ENCODE assay signal across 8 cellular contexts in the genomic region with DNA sequence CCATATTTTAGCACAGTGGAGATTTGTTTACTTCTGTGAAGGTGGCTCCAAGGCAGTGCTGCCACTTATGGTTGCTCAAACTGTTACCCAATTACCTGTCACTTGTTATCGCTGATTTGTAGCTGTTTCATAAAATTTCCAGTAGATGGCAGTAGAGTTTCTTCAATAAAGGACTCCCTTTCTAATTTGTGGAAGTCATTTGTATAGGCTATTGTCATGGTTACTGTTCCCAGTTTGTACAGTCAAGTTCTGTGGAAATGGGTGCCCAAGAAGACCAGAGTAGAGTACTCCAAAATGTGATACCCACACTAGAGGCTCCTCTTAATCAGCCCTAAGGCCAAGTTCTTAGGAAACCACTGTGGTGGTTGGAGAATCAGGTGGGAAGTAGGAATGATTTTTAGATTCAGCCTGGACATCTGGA.
DNase-seq lines count a peak whose midpoint lies in the region; ATAC-seq and TF ChIP-seq lines count a peak whose summit lies in the region.

No MANE protein-coding gene starts in this region.

- peak; percentile 28 for DNase-seq in Calu3
- peak; percentile 55 to 67 for DNase-seq in HL-60 (ENCODE audit: low read depth in 1 of 2, low spot score in 1 of 2)
- peak; percentile 74 for DNase-seq in NCI-H69 (lab: John Stamatoyannopoulos, UW)
- DNase-seq in astrocyte of the spinal cord (ENCODE audit: low read depth, low spot score): peak; percentile 79
- DNase-seq in stimulated activated naive B cell treated with anti-CD40 and anti-IgM and Interleukin-4, amounts not matched to agents 10 μg/mL and 1 μg/mL and 100 μg/mL, for 72 hours: no peak
- no peak for DNase-seq in islet precursor cell

- no peaks in the 10 kb centered on the region for H3K27me3 Mint-ChIP-seq in Calu3 (ENCODE audit: unreplicated experiment)
- H3K27me3 Mint-ChIP-seq in stimulated activated naive B cell treated with anti-CD40 and anti-IgM and Interleukin-4, amounts not matched to agents 10 μg/mL and 1 μg/mL and 100 μg/mL, for 72 hours: peaks cover 0 to 1% of the 10 kb centered on the region in 2 donors

- no peaks in the 10 kb centered on the region for H3K4me1 ChIP-seq in iPS-18a (ENCODE audit: control insufficient read depth, low read depth, low read length)

- peaks cover 38% of the 10 kb centered on the region for H3K4me1 Mint-ChIP-seq in Calu3 (ENCODE audit: low read depth, unreplicated experiment)
- peaks cover 5 to 9% of the 10 kb centered on the region in 2 donors for H3K4me1 Mint-ChIP-seq in stimulated activated naive B cell treated with anti-CD40 and anti-IgM and Interleukin-4, amounts not matched to agents 10 μg/mL and 1 μg/mL and 100 μg/mL, for 72 hours

- H3K9me3 Mint-ChIP-seq in Calu3 (ENCODE audit: low read depth, unreplicated experiment): peaks cover under 1% of the 10 kb centered on the region
- H3K9me3 Mint-ChIP-seq in stimulated activated naive B cell treated with anti-CD40 and anti-IgM and Interleukin-4, amounts not matched to agents 10 μg/mL and 1 μg/mL and 100 μg/mL, for 72 hours: no peaks in the 10 kb centered on the region

- intact Hi-C loops in Calu3 (cut with micrococcal nuclease; ENCODE audit: unreplicated experiment): loop anchor here (2.0 to 5.0 kb wide), 6 partner anchors 30 to 692 kb away; no protein-coding TSS in a partner anchor

- no TSS peak for BruUV-seq in Calu3 (replicated peaks; lab: Mats Ljungman, UMichigan)

- H3K27ac ChIP-seq in HL-60 (replicated peaks) (no peak overlapping the region), iPS-18a (ENCODE audit: low read length) (peak overlapping the region; percentile 21)

- peak; percentile 94 for ATAC-seq in GM19438 (IDR thresholded peaks at IDR 0.05; ENCODE audit: low read depth, unreplicated experiment)
- peak; percentile 69 to 86 for ATAC-seq in stimulated activated naive B cell treated with anti-CD40 and anti-IgM and Interleukin-4, amounts not matched to agents 10 μg/mL and 1 μg/mL and 100 μg/mL, for 72 hours (replicated peaks)

- H3K27ac Mint-ChIP-seq in Calu3 (ENCODE audit: unreplicated experiment): peak overlapping the region; percentile 0
- H3K27ac Mint-ChIP-seq in stimulated activated naive B cell treated with anti-CD40 and anti-IgM and Interleukin-4, amounts not matched to agents 10 μg/mL and 1 μg/mL and 100 μg/mL, for 72 hours: no peak overlapping the region

- H3K9ac ChIP-seq in iPS-18a (ENCODE audit: low read length): peak overlapping the region; percentile 3

- H3K4me3 ChIP-seq in HL-60 (replicated peaks; ENCODE audit: insufficient read depth, low read length) (no peak overlapping the region), astrocyte of the spinal cord (ENCODE audit: low read depth, low read length) (no peak overlapping the region), iPS-18a (ENCODE audit: low read length) (no peak overlapping the region)

- in situ Hi-C loops in astrocyte of the spinal cord (cut with HindIII; ENCODE audit: low sequenced_read_pairs): no loop called here

- H3K36me3 ChIP-seq in iPS-18a (ENCODE audit: control insufficient read depth, low read depth, low read length): no peaks in the 10 kb centered on the region

- TF ChIP-seq CTCF in Calu3 (IDR thresholded peaks at IDR 0.05; ENCODE audit: unreplicated experiment) (peak; percentile 61), HL-60 (IDR thresholded peaks at IDR 0.05; ENCODE audit: insufficient read depth, low read length) (peak; percentile 64), astrocyte of the spinal cord (IDR thresholded peaks at IDR 0.05; ENCODE audit: low read depth, low read length) (peak; percentile 63)

- H3K36me3 Mint-ChIP-seq in Calu3 (ENCODE audit: insufficient read depth, unreplicated experiment): no peaks in the 10 kb centered on the region
- H3K36me3 Mint-ChIP-seq in stimulated activated naive B cell treated with anti-CD40 and anti-IgM and Interleukin-4, amounts not matched to agents 10 μg/mL and 1 μg/mL and 100 μg/mL, for 72 hours: no peaks in the 10 kb centered on the region

- no peak overlapping the region for H3K4me3 Mint-ChIP-seq in Calu3 (ENCODE audit: low read depth, unreplicated experiment)
- no peak overlapping the region for H3K4me3 Mint-ChIP-seq in stimulated activated naive B cell treated with anti-CD40 and anti-IgM and Interleukin-4, amounts not matched to agents 10 μg/mL and 1 μg/mL and 100 μg/mL, for 72 hours

- H3K27me3 ChIP-seq in HL-60 (ENCODE audit: insufficient read depth, poor library complexity, severe bottlenecking): no peaks in the 10 kb centered on the region
- H3K27me3 ChIP-seq in iPS-18a (ENCODE audit: control insufficient read depth, insufficient read depth, low read length): no peaks in the 10 kb centered on the region

- CTCF ChIA-PET in Calu3 (lab: Charles Lee): interaction anchor here (0.6 to 1.8 kb wide), 16 partner anchors 11 to 692 kb away, joined by 3 to 13 read pairs (median 5); no protein-coding TSS in a partner anchor

- no peaks in the 10 kb centered on the region for H3K9me3 ChIP-seq in iPS-18a (ENCODE audit: control insufficient read depth, low read depth, low read length)

Comparison
In these comparisons a context has a peak if more than half of its experiments do, and no peak if none do; other contexts are left out.
1. DNase-seq: peak in Calu3 (single experiment), HL-60 (2 of 2), NCI-H69 (single experiment) and astrocyte of the spinal cord (single experiment); none in stimulated activated naive B cell treated with anti-CD40 and anti-IgM and Interleukin-4, amounts not matched to agents 10 μg/mL and 1 μg/mL and 100 μg/mL, for 72 hours (single experiment) and islet precursor cell (single experiment).
2. Peak in every context shown above with its lines, with median percentiles within 50 percentile points of each other: CTCF ChIP-seq.